ENCODE assay signal across 8 cellular contexts in the genomic region with DNA sequence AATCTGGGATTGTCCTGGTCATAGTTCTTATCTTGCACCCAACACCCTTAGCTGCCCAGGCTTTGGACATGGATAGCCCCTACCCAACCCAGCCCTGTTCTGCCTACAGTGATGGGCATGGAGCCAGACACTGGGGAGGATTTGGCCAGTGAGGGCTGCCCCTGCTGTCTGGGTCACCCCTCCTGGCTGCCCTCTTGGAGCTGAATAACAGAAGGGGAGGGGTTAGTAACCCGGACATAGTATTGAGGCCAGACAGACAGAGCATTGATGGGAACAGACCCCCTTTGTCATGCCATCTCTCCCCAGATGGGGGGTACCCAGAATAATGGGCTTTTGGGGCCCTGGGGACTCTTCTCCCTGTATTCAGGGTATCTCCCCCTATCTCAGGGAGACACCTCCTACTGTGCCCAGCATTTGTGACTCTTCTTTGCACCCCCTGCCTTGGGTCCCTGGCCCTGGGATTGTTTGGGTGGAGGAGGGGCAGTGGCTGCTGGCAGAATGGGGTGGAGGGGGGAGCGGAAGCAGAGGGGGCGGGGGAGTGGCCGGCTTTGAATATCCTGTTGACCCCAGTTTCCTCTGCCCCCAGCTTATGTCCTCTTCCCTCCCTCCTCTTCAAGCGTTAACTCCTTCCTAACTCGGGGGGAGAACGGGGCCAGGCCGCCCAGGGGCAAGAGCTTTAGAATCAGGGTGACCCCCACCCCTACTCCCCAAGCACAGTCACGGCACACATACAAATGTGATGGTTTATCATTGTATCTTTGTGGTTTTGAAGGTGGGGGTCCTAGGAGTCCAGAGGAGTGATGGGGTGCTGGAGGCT. TPM values are rescaled to one million over a fixed set of nuclear protein-coding genes. Genes with fewer than 3 reads are reported as not detected.
DNase-seq lines count a peak whose midpoint lies in the region; ATAC-seq, FAIRE-seq and TF ChIP-seq lines count a peak whose summit lies in the region.

No MANE protein-coding gene starts in this region.

- H2BK5ac ChIP-seq in trophoblast cell (ENCODE audit: low read depth, low read length, poor library complexity): no peak overlapping the region

- in situ Hi-C loops in GM12878 (cut with MboI): no loop called here

- FAIRE-seq in GM12878 (lab: Jason Lieb, UNC): no peak

- peaks cover 18% of the 10 kb centered on the region for H3K79me1 ChIP-seq in trophoblast cell (ENCODE audit: low read length)

- peak overlapping the region; percentile 44 for H3K27ac Mint-ChIP-seq in stimulated activated memory B cell treated with anti-CD40 and anti-IgM and Interleukin-4, amounts not matched to agents 10 μg/mL and 1 μg/mL and 100 μg/mL, for 72 hours

- ATAC-seq in GM12878 (no peak), lung (ENCODE audit: insufficient read depth, low FRiP score) (no peak), HG02885 (IDR thresholded peaks at IDR 0.05; ENCODE audit: poor library complexity, unreplicated experiment) (no peak), GM19023 (IDR thresholded peaks at IDR 0.05; ENCODE audit: unreplicated experiment) (no peak)
- no peak for ATAC-seq in stimulated activated memory B cell treated with anti-CD40 and anti-IgM and Interleukin-4, amounts not matched to agents 10 μg/mL and 1 μg/mL and 100 μg/mL, for 72 hours

- H4K8ac ChIP-seq in trophoblast cell (ENCODE audit: low read depth, low read length): no peak overlapping the region

- H4K91ac ChIP-seq in trophoblast cell (ENCODE audit: low read depth, low read length): no peak overlapping the region

- SMC1A ChIA-PET in GM12878 (lab: Charles Lee; ENCODE audit: uncharacterized antibody, unreplicated experiment): interaction anchor here (0.7 to 1.3 kb wide), 3 partner anchors 37 to 45 kb away, joined by 3 to 4 read pairs (median 3); no protein-coding TSS in a partner anchor

- no peak overlapping the region for H2BK12ac ChIP-seq in trophoblast cell (ENCODE audit: low read length)

- BruUV-seq in OCI-LY7 (replicated peaks; lab: Mats Ljungman, UMichigan) (no TSS peak), GM12878 (replicated peaks; lab: Mats Ljungman, UMichigan) (no TSS peak)

- peaks cover 29% of the 10 kb centered on the region for H3K4me1 ChIP-seq in OCI-LY7 (ENCODE audit: insufficient read depth, low read length, poor library complexity, severe bottlenecking)
- peaks cover 39% of the 10 kb centered on the region for H3K4me1 ChIP-seq in GM12878 (ENCODE audit: control insufficient read depth, insufficient read depth, low read length)
- peaks cover 38 to 54% of the 10 kb centered on the region in 2 donors for H3K4me1 ChIP-seq in lung (ENCODE audit: control insufficient read depth in 2 of 2, insufficient read depth in 2 of 2, low read length in 2 of 2)
- H3K4me1 ChIP-seq in trophoblast cell (ENCODE audit: control insufficient read depth in 1 of 2, insufficient read depth in 2 of 2, low read length in 2 of 2): peaks cover 40 to 54% of the 10 kb centered on the region in 2 experiments

- no peak overlapping the region for H2AK5ac ChIP-seq in trophoblast cell (ENCODE audit: low read length)

- H3K4me1 Mint-ChIP-seq in stimulated activated memory B cell treated with anti-CD40 and anti-IgM and Interleukin-4, amounts not matched to agents 10 μg/mL and 1 μg/mL and 100 μg/mL, for 72 hours: peaks cover 87% of the 10 kb centered on the region

- no peak overlapping the region for H3K4ac ChIP-seq in trophoblast cell (ENCODE audit: low read depth, low read length)

- RAD21 ChIA-PET in GM12878 (lab: Charles Lee; ENCODE audit: unreplicated experiment): no interaction called here

- no peaks in the 10 kb centered on the region for H3K9me2 ChIP-seq in OCI-LY7 (ENCODE audit: insufficient read depth, low read length)

- no peak for TF ChIP-seq EP300 in GM12878 (IDR thresholded peaks at IDR 0.05; ENCODE audit: borderline replicate concordance in 1 of 2, control insufficient read depth in 1 of 2, low read depth in 2 of 2, low read length in 2 of 2)

- H3K27me3 ChIP-seq in GM12878 (replicated peaks in 1 of 2; ENCODE audit: control insufficient read depth in 2 of 2, insufficient read depth in 2 of 2, low read length in 1 of 2): no peaks in the 10 kb centered on the region
- no peaks in the 10 kb centered on the region for H3K27me3 ChIP-seq in lung (ENCODE audit: control insufficient read depth, insufficient read depth)
- H3K27me3 ChIP-seq in trophoblast cell (ENCODE audit: insufficient read depth, low read length): no peaks in the 10 kb centered on the region

- H3K4me3 ChIP-seq in OCI-LY7 (ENCODE audit: low read depth, low read length, poor library complexity, severe bottlenecking) (peak overlapping the region; percentile 11), GM12878 (no peak overlapping the region), lung (no peak overlapping the region), trophoblast cell (ENCODE audit: low read depth, low read length) (no peak overlapping the region)

- no peak overlapping the region for H4K12ac ChIP-seq in trophoblast cell (ENCODE audit: low read depth, low read length)

- H3K23ac ChIP-seq in trophoblast cell (ENCODE audit: low read length): no peak overlapping the region

- DNase-seq in OCI-LY7 (ENCODE audit: low spot score) (peak; percentile 49), GM12878 (ENCODE audit: low read depth, low spot score) (no peak), lung (ENCODE audit: low spot score) (no peak), NCI-H226 (no peak), trophoblast cell (no peak)

- 67% methylated on average over 8 of the region's 9 CpGs for WGBS in GM12878 (ENCODE audit: insufficient coverage, insufficient replicate concordance, low lambda C conversion rate, missing lambda C conversion rate)
- WGBS in lung, 2 donors: 18 to 34% methylated on average over 7 to 9 of the region's 9 CpGs
- WGBS in trophoblast cell (ENCODE audit: extremely low coverage, insufficient coverage, insufficient read length): no CpG with 5 or more reads among the region's 9 CpGs

- H2AFZ ChIP-seq in OCI-LY7 (ENCODE audit: low read length) (no peak overlapping the region), GM12878 (ENCODE audit: control insufficient read depth, low read depth, low read length) (no peak overlapping the region), trophoblast cell (ENCODE audit: insufficient read depth, low read length, poor library complexity) (no peak overlapping the region)

- POLR2A ChIA-PET in OCI-LY7 (lab: Charles Lee): no interaction called here
- POLR2A ChIA-PET in GM12878 (lab: Charles Lee): no interaction called here

- H2BK120ac ChIP-seq in trophoblast cell (ENCODE audit: insufficient read depth, low read length, poor library complexity): no peak overlapping the region

- H3K9ac ChIP-seq in GM12878 (ENCODE audit: control insufficient read depth, insufficient read depth, low read length) (no peak overlapping the region), trophoblast cell (ENCODE audit: low read length) (no peak overlapping the region)

- H3K27me3 Mint-ChIP-seq in stimulated activated memory B cell treated with anti-CD40 and anti-IgM and Interleukin-4, amounts not matched to agents 10 μg/mL and 1 μg/mL and 100 μg/mL, for 72 hours: no peaks in the 10 kb centered on the region

- H3K4me3 Mint-ChIP-seq in stimulated activated memory B cell treated with anti-CD40 and anti-IgM and Interleukin-4, amounts not matched to agents 10 μg/mL and 1 μg/mL and 100 μg/mL, for 72 hours: no peak overlapping the region

- no peak for TF ChIP-seq RAD21 in GM12878 (IDR thresholded peaks at IDR 0.05; ENCODE audit: insufficient read depth, low read depth, low read length)

- H3K79me2 ChIP-seq in OCI-LY7 (ENCODE audit: insufficient read depth, low read depth, low read length) (no peaks in the 10 kb centered on the region), GM12878 (ENCODE audit: control insufficient read depth, insufficient read depth, low read length) (peaks cover 40% of the 10 kb centered on the region), trophoblast cell (ENCODE audit: control insufficient read depth, insufficient read depth, low read length, poor library complexity) (peaks cover 4% of the 10 kb centered on the region)

- no peak for TF ChIP-seq POLR2A in GM12878 (IDR thresholded peaks at IDR 0.05; ENCODE audit: low read depth, low read length)

- peaks cover 38% of the 10 kb centered on the region for H3K36me3 Mint-ChIP-seq in stimulated activated memory B cell treated with anti-CD40 and anti-IgM and Interleukin-4, amounts not matched to agents 10 μg/mL and 1 μg/mL and 100 μg/mL, for 72 hours

- no peak overlapping the region for H3K18ac ChIP-seq in trophoblast cell (ENCODE audit: low read length)

- H3K36me3 ChIP-seq in OCI-LY7 (ENCODE audit: insufficient read depth, low read length): no peaks in the 10 kb centered on the region
- H3K36me3 ChIP-seq in GM12878 (ENCODE audit: control insufficient read depth in 2 of 2, insufficient read depth in 2 of 2, low read length in 1 of 2): peaks cover 10 to 38% of the 10 kb centered on the region in 2 experiments
- peaks cover 0 to 39% of the 10 kb centered on the region in 2 donors for H3K36me3 ChIP-seq in lung (ENCODE audit: control insufficient read depth in 2 of 2, insufficient read depth in 2 of 2, low read length in 2 of 2)
- peaks cover 32% of the 10 kb centered on the region in 2 experiments for H3K36me3 ChIP-seq in trophoblast cell (ENCODE audit: control insufficient read depth in 1 of 2, insufficient read depth in 2 of 2, low read length in 2 of 2)

- no peaks in the 10 kb centered on the region for H3K9me3 ChIP-seq in OCI-LY7 (ENCODE audit: low read length)
- H3K9me3 ChIP-seq in GM12878 (replicated peaks; ENCODE audit: control insufficient read depth, insufficient read depth, low read length): no peaks in the 10 kb centered on the region
- H3K9me3 ChIP-seq in lung (ENCODE audit: control insufficient read depth in 2 of 2, insufficient read depth in 1 of 2, low read length in 1 of 2): no peaks in the 10 kb centered on the region
- H3K9me3 ChIP-seq in trophoblast cell (ENCODE audit: insufficient read depth, low read depth, low read length): no peaks in the 10 kb centered on the region

- CTCF ChIA-PET in OCI-LY7 (lab: Charles Lee; ENCODE audit: unreplicated experiment) (no interaction called here), GM12878 (lab: Yijun Ruan, JAX) (interaction anchor here (1.1 kb wide), 1 partner anchor 46 kb away, joined by 3 read pairs; no protein-coding TSS in a partner anchor)

- H3K14ac ChIP-seq in trophoblast cell (ENCODE audit: low read length): no peak overlapping the region

- intact Hi-C loops in OCI-LY7 (cut with micrococcal nuclease; ENCODE audit: unreplicated experiment) (no loop called here), GM12878 (cut with micrococcal nuclease; ENCODE audit: unreplicated experiment) (no loop called here)

- H3K4me2 ChIP-seq in OCI-LY7 (ENCODE audit: low read length): peak overlapping the region; percentile 60
- H3K4me2 ChIP-seq in GM12878 (ENCODE audit: control insufficient read depth, insufficient read depth): 0 out of 2 replicates have a peak overlapping the region, but pooled peaks have one; percentile 3
- no peak overlapping the region for H3K4me2 ChIP-seq in trophoblast cell (ENCODE audit: low read length)

- TF ChIP-seq CTCF in OCI-LY7 (conservative IDR thresholded peaks at IDR 0.05; ENCODE audit: low read length) (no peak), GM12878 (IDR thresholded peaks at IDR 0.05 in 2 of 3, conservative IDR thresholded peaks at IDR 0.05 in 1 of 3; ENCODE audit: control insufficient read depth in 2 of 3, extremely low read depth in 1 of 3, insufficient read depth in 1 of 3, low read depth in 3 of 3, low read length in 3 of 3) (no peak), lung (IDR thresholded peaks at IDR 0.05; ENCODE audit: control extremely low read depth, extremely low read depth) (no peak)

- H4K20me1 ChIP-seq in OCI-LY7 (ENCODE audit: insufficient read depth, low read length) (no peaks in the 10 kb centered on the region), GM12878 (ENCODE audit: control insufficient read depth, insufficient read depth) (no peaks in the 10 kb centered on the region)

- peak overlapping the region; percentile 26 for H3K27ac ChIP-seq in OCI-LY7 (ENCODE audit: low read depth, low read length, poor library complexity, severe bottlenecking)
- H3K27ac ChIP-seq in GM12878 (ENCODE audit: control insufficient read depth, insufficient read depth): no peak overlapping the region
- peak overlapping the region; percentile 6 to 71 for H3K27ac ChIP-seq in lung (ENCODE audit: low read depth in 1 of 2, low read length in 1 of 2)
- H3K27ac ChIP-seq in trophoblast cell (ENCODE audit: low read depth, low read length): no peak overlapping the region

- no peaks in the 10 kb centered on the region for H3K9me3 Mint-ChIP-seq in stimulated activated memory B cell treated with anti-CD40 and anti-IgM and Interleukin-4, amounts not matched to agents 10 μg/mL and 1 μg/mL and 100 μg/mL, for 72 hours

RNA-seq across cellular contexts. Expression of a gene that starts 17.0 kb away (rescaled TPM):
- not detected in 2 replicates for total RNA-seq in OCI-LY7 (2014; rRNA removed; shearing (Covaris generic))
- not detected in 2 replicates for total RNA-seq in OCI-LY7 (2022)
- not detected in 2 replicates for total RNA-seq in GM12878 (2013; cell fraction: nucleolus; rRNA removed)
- total RNA-seq in GM12878 (2014; rRNA removed): not detected in 2 replicates
- total RNA-seq in GM12878 (2014; rRNA removed; fragmentation: Illumina TruSeq; extraction: Trizol): not detected in 2 replicates
- total RNA-seq in GM12878 (2021): not detected in 2 replicates
- not detected for polyA plus RNA-seq in GM12878 (2011; ENCODE audit: low read depth)
- not detected in 2 replicates for polyA plus RNA-seq in GM12878 (2011; rRNA removed)
- not detected in 2 replicates for polyA plus RNA-seq in GM12878 (2011; cell fraction: cytosol; rRNA removed)
- polyA plus RNA-seq in GM12878 (2011; cell fraction: nucleus; rRNA removed): not detected in 2 replicates
- polyA plus RNA-seq in GM12878 (2012): not detected in 2 replicates
- polyA plus RNA-seq in GM12878 (2014; fragmentation: Illumina TruSeq; extraction: Trizol): not detected in 2 replicates
- not detected for polyA plus RNA-seq in GM12878 (2014; fragmentation: Nextera tagmentation; extraction: Ambion mirVana)
- not detected in 2 replicates for polyA plus RNA-seq in GM12878 (2014; rRNA removed)
- polyA plus RNA-seq in GM12878 (2016; fragmentation: Nextera tagmentation; extraction: Ambion mirVana): 1 to 10 TPM in 1 of 2 experiments, not detected in 1; 1.6 TPM
- polyA minus RNA-seq in GM12878 (2011; rRNA and poly(A)+ RNA removed): not detected in 2 replicates
- not detected in 2 replicates for polyA minus RNA-seq in GM12878 (2011; cell fraction: cytosol; rRNA and poly(A)+ RNA removed)
- polyA minus RNA-seq in GM12878 (2011; cell fraction: nucleus; rRNA and poly(A)+ RNA removed): not detected in 2 replicates
- 1 to 10 TPM in 1 of 2 donors, not detected in 1; 3.6 TPM for total RNA-seq in lung
- polyA plus RNA-seq in lung: 1 to 10 TPM in 1 of 2 donors, under 1 TPM in 1; 0.53 to 1.4 TPM
- polyA plus RNA-seq in trophoblast cell (2013): 1.4 and 2.0 TPM in 2 replicates

RNA-seq across cellular contexts. Expression of a gene that starts 38.5 kb away (rescaled TPM):
- total RNA-seq in OCI-LY7 (2014; rRNA removed; shearing (Covaris generic)): 3.1 and 5.7 TPM in 2 replicates
- total RNA-seq in OCI-LY7 (2022) (8.0 and 8.6 TPM in 2 replicates), GM12878 (2014; rRNA removed) (15.5 and 17.3 TPM in 2 replicates), GM12878 (2014; rRNA removed; fragmentation: Illumina TruSeq; extraction: Trizol) (7.7 and 9.7 TPM in 2 replicates), GM12878 (2021) (33.6 and 34.8 TPM in 2 replicates), lung (10 to 100 TPM; 36.4 to 75.3 TPM)
- total RNA-seq in GM12878 (2013; cell fraction: nucleolus; rRNA removed): 30.5 and 34.4 TPM in 2 replicates
- polyA plus RNA-seq in GM12878 (2011; ENCODE audit: low read depth): 12.0 TPM
- polyA plus RNA-seq in GM12878 (2011; rRNA removed) (3.1 and 7.8 TPM in 2 replicates), GM12878 (2014; fragmentation: Illumina TruSeq; extraction: Trizol) (8.0 and 23.8 TPM in 2 replicates), GM12878 (2014; fragmentation: Nextera tagmentation; extraction: Ambion mirVana) (under 1 TPM; 0.13 to 0.16 TPM), GM12878 (2014; rRNA removed) (14.3 and 20.2 TPM in 2 replicates), GM12878 (2016; fragmentation: Nextera tagmentation; extraction: Ambion mirVana) (10 to 100 TPM; 12.9 to 15.4 TPM), lung (10 to 100 TPM; 49.8 to 51.7 TPM)
- 10.0 and 13.4 TPM in 2 replicates for polyA plus RNA-seq in GM12878 (2011; cell fraction: cytosol; rRNA removed)
- polyA plus RNA-seq in GM12878 (2011; cell fraction: nucleus; rRNA removed): 29.2 and 38.2 TPM in 2 replicates
- 23.0 and 26.5 TPM in 2 replicates for polyA plus RNA-seq in GM12878 (2012)
- polyA minus RNA-seq in GM12878 (2011; rRNA and poly(A)+ RNA removed): 8.7 and 13.7 TPM in 2 replicates
- polyA minus RNA-seq in GM12878 (2011; cell fraction: cytosol; rRNA and poly(A)+ RNA removed): 15.1 and 20.3 TPM in 2 replicates
- 9.7 and 15.5 TPM in 2 replicates for polyA minus RNA-seq in GM12878 (2011; cell fraction: nucleus; rRNA and poly(A)+ RNA removed)
- 15.0 and 15.5 TPM in 2 replicates for polyA plus RNA-seq in trophoblast cell (2013)

RNA-seq across cellular contexts. Expression of a gene that starts 59.8 kb away (rescaled TPM):
- 72.3 and 75.2 TPM in 2 replicates for total RNA-seq in OCI-LY7 (2014; rRNA removed; shearing (Covaris generic))
- 132 and 156 TPM in 2 replicates for total RNA-seq in OCI-LY7 (2022)
- total RNA-seq in GM12878 (2013; cell fraction: nucleolus; rRNA removed): 25.9 and 32.3 TPM in 2 replicates
- total RNA-seq in GM12878 (2014; rRNA removed): 39.0 and 43.8 TPM in 2 replicates
- total RNA-seq in GM12878 (2014; rRNA removed; fragmentation: Illumina TruSeq; extraction: Trizol): 46.8 and 53.0 TPM in 2 replicates
- 47.7 and 52.0 TPM in 2 replicates for total RNA-seq in GM12878 (2021)
- polyA plus RNA-seq in GM12878 (2011; ENCODE audit: low read depth): 20.0 TPM
- polyA plus RNA-seq in GM12878 (2011; rRNA removed): 43.1 and 48.5 TPM in 2 replicates
- polyA plus RNA-seq in GM12878 (2011; cell fraction: cytosol; rRNA removed): 18.9 and 20.1 TPM in 2 replicates
- polyA plus RNA-seq in GM12878 (2011; cell fraction: nucleus; rRNA removed): 18.7 and 26.9 TPM in 2 replicates
- 18.9 and 19.5 TPM in 2 replicates for polyA plus RNA-seq in GM12878 (2012)
- 54.4 and 59.6 TPM in 2 replicates for polyA plus RNA-seq in GM12878 (2014; fragmentation: Illumina TruSeq; extraction: Trizol)
- polyA plus RNA-seq in GM12878 (2014; fragmentation: Nextera tagmentation; extraction: Ambion mirVana): 10 to 100 TPM; 13.3 to 18.6 TPM
- 25.9 and 26.3 TPM in 2 replicates for polyA plus RNA-seq in GM12878 (2014; rRNA removed)
- 10 to 100 TPM; 59.3 to 60.9 TPM for polyA plus RNA-seq in GM12878 (2016; fragmentation: Nextera tagmentation; extraction: Ambion mirVana)
- 15.8 and 24.1 TPM in 2 replicates for polyA minus RNA-seq in GM12878 (2011; rRNA and poly(A)+ RNA removed)
- 9.6 and 10.5 TPM in 2 replicates for polyA minus RNA-seq in GM12878 (2011; cell fraction: cytosol; rRNA and poly(A)+ RNA removed)
- polyA minus RNA-seq in GM12878 (2011; cell fraction: nucleus; rRNA and poly(A)+ RNA removed): 12.3 and 28.6 TPM in 2 replicates
- total RNA-seq in lung: 1 to 10 TPM; 5.5 to 5.7 TPM
- 1 to 10 TPM; 3.3 to 6.0 TPM for polyA plus RNA-seq in lung
- 90.5 and 96.3 TPM in 2 replicates for polyA plus RNA-seq in trophoblast cell (2013)

Comparison
In these comparisons a context has a peak if more than half of its experiments do, and no peak if none do; other contexts are left out.
1. H3K27ac ChIP-seq: peak in OCI-LY7 (single experiment) and lung (2 of 2); none in GM12878 (single experiment) and trophoblast cell (single experiment).